1 cellular context compared by ENCODE assay signal in genomic region chr3:48635222-48636021, GRCh38.
TF ChIP-seq lines count a peak whose summit lies in the region.

TSS of gene SLC26A6 (minus strand) at chr3:48635461. CDS start at chr3:48635393, 68 bp downstream.

TF ChIP-seq in HepG2, 621 proteins besides CTCF, POLR2A, EP300 and RAD21 (continued from another document and continues in another):
- no peak for TF ChIP-seq ZBTB49 (CRISPR knock-in tag; IDR thresholded peaks at IDR 0.05; ENCODE audit: borderline replicate concordance)
- no peak for TF ChIP-seq KLF11 (CRISPR knock-in tag; IDR thresholded peaks at IDR 0.05)
- no peak for TF ChIP-seq ZNF354B (CRISPR knock-in tag; IDR thresholded peaks at IDR 0.05)
- TF ChIP-seq ZKSCAN8 (CRISPR knock-in tag; IDR thresholded peaks at IDR 0.05; ENCODE audit: borderline replicate concordance) = no peak
- TF ChIP-seq ZNF501 (CRISPR knock-in tag; IDR thresholded peaks at IDR 0.05) = peak; percentile 84
- TF ChIP-seq ELF3 (CRISPR knock-in tag; IDR thresholded peaks at IDR 0.05) = no peak; the same call in 1 of the 2 replicates
- TF ChIP-seq ZNF687 (CRISPR knock-in tag; IDR thresholded peaks at IDR 0.05) = peak; percentile 93
- TF ChIP-seq FOXP1 (IDR thresholded peaks at IDR 0.05) = no peak
- no peak for TF ChIP-seq FOXP1 (CRISPR knock-in tag; IDR thresholded peaks at IDR 0.05)
- TF ChIP-seq XBP1 (CRISPR knock-in tag; IDR thresholded peaks at IDR 0.05) = 0 out of 2 replicates have a peak, but pooled peaks have one; percentile 37
- peak; percentile 34; the same call in 1 of the 2 replicates for TF ChIP-seq SAFB2 (CRISPR knock-in tag; IDR thresholded peaks at IDR 0.05; ENCODE audit: borderline replicate concordance, low read depth)
- no peak for TF ChIP-seq KLF13 (CRISPR knock-in tag; IDR thresholded peaks at IDR 0.05)
- no peak for TF ChIP-seq ZBTB1 (CRISPR knock-in tag; IDR thresholded peaks at IDR 0.05; ENCODE audit: borderline replicate concordance)
- TF ChIP-seq TGIF2 (CRISPR knock-in tag; IDR thresholded peaks at IDR 0.05) = no peak
- 0 out of 2 replicates have a peak, but pooled peaks have one; percentile 45 for TF ChIP-seq ZNF549 (CRISPR knock-in tag; IDR thresholded peaks at IDR 0.05)
- peak; percentile 78; the same call in 1 of the 2 replicates for TF ChIP-seq ZNF775 (CRISPR knock-in tag; IDR thresholded peaks at IDR 0.05; ENCODE audit: borderline replicate concordance)
- TF ChIP-seq HIVEP1 (CRISPR knock-in tag; IDR thresholded peaks at IDR 0.05) = no peak; the same call in none of the 2 replicates
- no peak for TF ChIP-seq ZBTB33 (CRISPR knock-in tag; IDR thresholded peaks at IDR 0.05)
- TF ChIP-seq PATZ1 (CRISPR knock-in tag; IDR thresholded peaks at IDR 0.05) = 0 out of 2 replicates have a peak, but pooled peaks have one; percentile 56
- TF ChIP-seq HMGA1 (CRISPR knock-in tag; conservative IDR thresholded peaks at IDR 0.05) = no peak
- peak; percentile 91 for TF ChIP-seq ZFP91 (CRISPR knock-in tag; IDR thresholded peaks at IDR 0.05; ENCODE audit: borderline replicate concordance)
- peak; percentile 15; the same call in 1 of the 2 replicates for TF ChIP-seq ZFP37 (CRISPR knock-in tag; IDR thresholded peaks at IDR 0.05; ENCODE audit: borderline replicate concordance)
- no peak for TF ChIP-seq ZNF160 (CRISPR knock-in tag; IDR thresholded peaks at IDR 0.05)
- peak; percentile 61; the same call in 1 of the 2 replicates for TF ChIP-seq TFDP1 (CRISPR knock-in tag; IDR thresholded peaks at IDR 0.05; ENCODE audit: borderline replicate concordance)
- peak; percentile 41; the same call in 1 of the 2 replicates for TF ChIP-seq ZNF337 (CRISPR knock-in tag; IDR thresholded peaks at IDR 0.05; ENCODE audit: borderline replicate concordance, low read depth)
- peak; percentile 97 for TF ChIP-seq UBTF (CRISPR knock-in tag; IDR thresholded peaks at IDR 0.05)
- TF ChIP-seq ZBTB4 (CRISPR knock-in tag; IDR thresholded peaks at IDR 0.05; ENCODE audit: borderline replicate concordance) = peak; percentile 88; the same call in 1 of the 2 replicates
- no peak for TF ChIP-seq NFATC3 (CRISPR knock-in tag; IDR thresholded peaks at IDR 0.05)
- no peak for TF ChIP-seq ZKSCAN5 (CRISPR knock-in tag; IDR thresholded peaks at IDR 0.05)
- peak; percentile 97 for TF ChIP-seq SP4 (CRISPR knock-in tag; IDR thresholded peaks at IDR 0.05)
- TF ChIP-seq ZNF234 (CRISPR knock-in tag; conservative IDR thresholded peaks at IDR 0.05) = 0 out of 2 replicates have a peak, but pooled peaks have one; percentile 62
- no peak; the same call in 1 of the 2 replicates for TF ChIP-seq JDP2 (CRISPR knock-in tag; IDR thresholded peaks at IDR 0.05; ENCODE audit: borderline replicate concordance)
- no peak; the same call in 1 of the 2 replicates for TF ChIP-seq HOMEZ (CRISPR knock-in tag; IDR thresholded peaks at IDR 0.05; ENCODE audit: low read depth)
- TF ChIP-seq CENPX (CRISPR knock-in tag; IDR thresholded peaks at IDR 0.05) = no peak
- peak; percentile 56; the same call in 1 of the 2 replicates for TF ChIP-seq GZF1 (CRISPR knock-in tag; IDR thresholded peaks at IDR 0.05)
